Comparison of ENCODE assay signal across 3 cellular contexts in genomic region chr17:17539591-17539990, GRCh38.
A peak's percentile ranks its signal among the peaks of the same experiment; 100 is the strongest.
TF ChIP-seq lines count a peak whose summit lies in the region.

No MANE protein-coding gene starts in this region.

TF ChIP-seq in HEK293, 187 proteins besides CTCF, POLR2A, EP300 and RAD21 (continued from another document):
- TF ChIP-seq ZFHX2 (tag by site-specific recombination; conservative IDR thresholded peaks at IDR 0.05) (peak; percentile 45), KLF8 (tag by site-specific recombination; IDR thresholded peaks at IDR 0.05) (no peak), KLF1 (tag by site-specific recombination; IDR thresholded peaks at IDR 0.05) (peak; percentile 72)

TF ChIP-seq in WTC11, 78 proteins besides CTCF, POLR2A, EP300 and RAD21:
- TF ChIP-seq CDX4 (CRISPR knock-in tag; IDR thresholded peaks at IDR 0.05; ENCODE audit: borderline replicate concordance): no peak
- TF ChIP-seq ERG (CRISPR knock-in tag; IDR thresholded peaks at IDR 0.05): no peak
- no peak for TF ChIP-seq ZNF532 (CRISPR knock-in tag; IDR thresholded peaks at IDR 0.05; ENCODE audit: borderline replicate concordance)
- TF ChIP-seq FOXJ3 (CRISPR knock-in tag; IDR thresholded peaks at IDR 0.05; ENCODE audit: borderline replicate concordance): no peak
- TF ChIP-seq TEAD4 (CRISPR knock-in tag; IDR thresholded peaks at IDR 0.05): no peak
- no peak for TF ChIP-seq ZNF317 (CRISPR knock-in tag; IDR thresholded peaks at IDR 0.05; ENCODE audit: borderline replicate concordance, low read depth)
- TF ChIP-seq ZBTB43 (CRISPR knock-in tag; IDR thresholded peaks at IDR 0.05): no peak
- TF ChIP-seq SMAD4 (CRISPR knock-in tag; IDR thresholded peaks at IDR 0.05): no peak
- TF ChIP-seq AR (CRISPR knock-in tag; IDR thresholded peaks at IDR 0.05): no peak
- TF ChIP-seq SMAD3 (CRISPR knock-in tag; IDR thresholded peaks at IDR 0.05; ENCODE audit: borderline replicate concordance): no peak
- TF ChIP-seq ZSCAN18 (CRISPR knock-in tag; IDR thresholded peaks at IDR 0.05): no peak

TF ChIP-seq in SK-N-SH treated with all-trans-retinoic acid at 6 μM for 48 hours, 23 proteins besides CTCF, POLR2A, EP300 and RAD21 (continued from another document):
- TF ChIP-seq CSRNP3 (CRISPR knock-in tag; IDR thresholded peaks at IDR 0.05) (no peak), ZNF565 (CRISPR knock-in tag; conservative IDR thresholded peaks at IDR 0.05; ENCODE audit: low read depth) (no peak), RARB (CRISPR knock-in tag; IDR thresholded peaks at IDR 0.05) (no peak), SNAI2 (CRISPR knock-in tag; IDR thresholded peaks at IDR 0.05) (no peak), PATZ1 (CRISPR knock-in tag; IDR thresholded peaks at IDR 0.05; ENCODE audit: borderline replicate concordance) (no peak), ZC3H10 (CRISPR knock-in tag; IDR thresholded peaks at IDR 0.05) (no peak), POU6F1 (CRISPR knock-in tag; IDR thresholded peaks at IDR 0.05; ENCODE audit: borderline replicate concordance, low read depth) (no peak), ZFP3 (CRISPR knock-in tag; IDR thresholded peaks at IDR 0.05) (no peak), CREB5 (CRISPR knock-in tag; IDR thresholded peaks at IDR 0.05; ENCODE audit: low read depth) (no peak), TCF4 (CRISPR knock-in tag; IDR thresholded peaks at IDR 0.05; ENCODE audit: borderline replicate concordance) (no peak)
